In the genomic region with DNA sequence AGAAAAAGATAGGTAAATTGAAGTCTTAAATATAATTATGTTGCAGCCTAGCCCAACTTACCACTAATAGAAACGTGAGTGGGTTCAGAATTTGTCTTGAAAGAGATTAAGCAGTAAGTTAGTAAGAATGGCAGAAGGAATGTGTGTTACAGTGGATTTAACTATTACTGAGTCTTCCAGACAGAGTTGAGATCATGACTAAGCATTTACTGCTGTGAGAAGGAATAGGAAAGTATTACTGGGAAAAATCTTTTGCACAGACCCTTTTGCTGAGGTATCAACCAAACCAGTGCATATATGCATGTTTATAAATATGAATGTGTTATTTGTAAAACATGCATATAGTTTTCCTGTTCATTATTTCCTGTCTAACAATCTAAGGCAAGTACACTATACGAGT, we compare ENCODE assay signal across 26 cellular contexts.
A peak's percentile ranks its signal among the peaks of the same experiment; 100 is the strongest.
DNase-seq lines count a peak whose midpoint lies in the region; ATAC-seq, FAIRE-seq and TF ChIP-seq lines count a peak whose summit lies in the region.
"Had no signal": no experiment of that assay in that cellular context is flagged by ENCODE, and none has a peak within 500 bp of the region (broad histone marks: within the 10 kb centered on the region; RNA-seq: fewer than 3 reads in every experiment).

No MANE protein-coding gene starts in this region.

- H4K20me1 ChIP-seq in astrocyte (ENCODE audit: insufficient read depth, low read length), result no peaks in the 10 kb centered on the region

- H3K36me3 ChIP-seq in A673 (ENCODE audit: insufficient read depth, low read length, poor library complexity, severe bottlenecking) (no peaks in the 10 kb centered on the region), astrocyte (ENCODE audit: insufficient read depth, low read length) (no peaks in the 10 kb centered on the region)
- H3K36me3 ChIP-seq: cardiac muscle cell, HAP-1, lower lobe of right lung, ovary had no signal

- H3K4me3 ChIP-seq in A673 (ENCODE audit: low read depth, low read length, poor library complexity, severe bottlenecking) (no peak overlapping the region), LNCaP clone FGC (ENCODE audit: low read depth, low read length) (peak overlapping the region; percentile 1; the same call in 1 of the 2 replicates), astrocyte (ENCODE audit: insufficient read depth, low read depth, low read length) (no peak overlapping the region), fibroblast of villous mesenchyme (ENCODE audit: low read depth, low read length) (no peak overlapping the region)
- H3K4me3 ChIP-seq: cardiac muscle cell, HAP-1, lower lobe of right lung, mucosa of descending colon, ovary had no signal

- FAIRE-seq in astrocyte (lab: Jason Lieb, UNC), result no peak

- H3K4me1 Mint-ChIP-seq in astrocyte (ENCODE audit: low read depth, unreplicated experiment) (peaks cover 10% of the 10 kb centered on the region), T-helper 17 cell (no peaks in the 10 kb centered on the region)
- H3K4me1 Mint-ChIP-seq: activated CD4-positive, alpha-beta T cell treated with anti-CD3 and anti-CD28 coated beads, Interleukin-2, amount 10 ng/mL, durations not matched to agents 24 days and 14 days; stimulated activated effector memory CD8-positive, alpha-beta T cell treated with anti-CD3 and anti-CD28 coated beads, Interleukin-12 subunit alpha, Interleukin-12 subunit beta, amount 100 ng/mL, for 72 hours had no signal

- no peaks in the 10 kb centered on the region for H3K79me2 ChIP-seq in astrocyte (ENCODE audit: insufficient read depth, low read length)

- CTCF ChIA-PET in A673 (lab: Charles Lee), result no interaction called here

- H3K4me3 Mint-ChIP-seq in astrocyte (ENCODE audit: unreplicated experiment) (no peak overlapping the region), T-helper 17 cell (no peak overlapping the region)
- H3K4me3 Mint-ChIP-seq: activated CD4-positive, alpha-beta T cell treated with anti-CD3 and anti-CD28 coated beads, Interleukin-2, amount 10 ng/mL, durations not matched to agents 24 days and 14 days; activated T-cell treated with anti-CD3 and anti-CD28 coated beads, Interleukin-2, amount 50 U/mL, for 4 hours; nephron; stimulated activated effector memory CD8-positive, alpha-beta T cell treated with anti-CD3 and anti-CD28 coated beads, Interleukin-12 subunit alpha, Interleukin-12 subunit beta, amount 100 ng/mL, for 72 hours had no signal

- TF ChIP-seq CTCF in A673 (conservative IDR thresholded peaks at IDR 0.05; ENCODE audit: low read depth, low read length), result no peak
- no peak for TF ChIP-seq CTCF in LNCaP clone FGC (IDR thresholded peaks at IDR 0.05; ENCODE audit: control insufficient read depth, extremely low read depth, insufficient read depth)
- no peak for TF ChIP-seq CTCF in astrocyte (IDR thresholded peaks at IDR 0.05; ENCODE audit: insufficient read depth, low read depth, low read length)
- TF ChIP-seq CTCF in fibroblast of villous mesenchyme (IDR thresholded peaks at IDR 0.05; ENCODE audit: insufficient read depth, low read depth, low read length), result no peak

- H3K27me3 Mint-ChIP-seq in astrocyte (ENCODE audit: low read depth, unreplicated experiment), result no peaks in the 10 kb centered on the region
- peaks cover 5% of the 10 kb centered on the region for H3K27me3 Mint-ChIP-seq in T-helper 17 cell

- H3K4me1 ChIP-seq in A673 (ENCODE audit: insufficient read depth, low read length, poor library complexity, severe bottlenecking) (no peaks in the 10 kb centered on the region), astrocyte (ENCODE audit: insufficient read depth, low read length) (no peaks in the 10 kb centered on the region)
- H3K4me1 ChIP-seq: lower lobe of right lung had no signal

- H3K9me3 ChIP-seq in A673 (ENCODE audit: low read depth, low read length, poor library complexity, severe bottlenecking), result peaks cover 14% of the 10 kb centered on the region
- H3K9me3 ChIP-seq in astrocyte (ENCODE audit: insufficient read depth, low read depth, low read length), result peaks cover 2% of the 10 kb centered on the region
- H3K9me3 ChIP-seq in T-helper 17 cell (ENCODE audit: control insufficient read depth, low read length, poor library complexity, severe bottlenecking), result no peaks in the 10 kb centered on the region
- H3K9me3 ChIP-seq: HAP-1, lower lobe of right lung, mucosa of descending colon, ovary had no signal

- peaks cover 1% of the 10 kb centered on the region for H3K9me3 Mint-ChIP-seq in astrocyte (ENCODE audit: unreplicated experiment)
- H3K9me3 Mint-ChIP-seq: activated T-cell treated with anti-CD3 and anti-CD28 coated beads, Interleukin-2, amount 50 U/mL, for 4 hours had no signal

- H3K9ac ChIP-seq in astrocyte (ENCODE audit: low read length), result no peak overlapping the region

- H3K27me3 ChIP-seq in A673 (replicated peaks; ENCODE audit: insufficient read depth, low read depth, low read length, poor library complexity), result no peaks in the 10 kb centered on the region
- H3K27me3 ChIP-seq in astrocyte (ENCODE audit: insufficient read depth, low read length), result no peaks in the 10 kb centered on the region
- H3K27me3 ChIP-seq: cardiac muscle cell, ovary had no signal

- no peaks in the 10 kb centered on the region for H3K36me3 Mint-ChIP-seq in astrocyte (ENCODE audit: low read depth, unreplicated experiment)
- H3K36me3 Mint-ChIP-seq in T-helper 17 cell (ENCODE audit: low read depth), result no peaks in the 10 kb centered on the region
- H3K36me3 Mint-ChIP-seq: stimulated activated effector memory CD8-positive, alpha-beta T cell treated with anti-CD3 and anti-CD28 coated beads, Interleukin-12 subunit alpha, Interleukin-12 subunit beta, amount 100 ng/mL, for 72 hours had no signal

- DNase-seq in A673 (ENCODE audit: low spot score), result peak; percentile 13
- DNase-seq in LNCaP clone FGC (ENCODE audit: low read depth), result no peak
- peak; percentile 61 for DNase-seq in astrocyte (ENCODE audit: low read depth)
- peak; percentile 10 for DNase-seq in fibroblast of villous mesenchyme (ENCODE audit: low read depth)
- DNase-seq in germinal center (ENCODE audit: low spot score), result no peak
- no peak for DNase-seq in effector CD4-positive, alpha-beta T cell
- DNase-seq in T-helper 17 cell, result no peak
- DNase-seq: activated CD4-positive, alpha-beta T cell treated with anti-CD3 and anti-CD28 coated beads, Interleukin-2, amount 10 ng/mL, durations not matched to agents 24 days and 14 days; activated T-cell treated with anti-CD3 and anti-CD28 coated beads, Interleukin-2, amount 50 U/mL, for 4 hours; dermis blood vessel endothelial cell; lower lobe of right lung; mucosa of descending colon; MV-4-11; NCI-H1436 treated with DMSO at 0.1 percent for 48 hours; NCI-H524; ovary; retina; SHP77; stimulated activated CD4-positive, alpha-beta T cell treated with anti-CD3 and anti-CD28 coated beads, Interleukin-4, amount 100 ng/mL, for 24 hours; T-helper 9 cell; trophoblast cell had no signal

- no TSS peak for BruUV-seq in A673 (replicated peaks; lab: Mats Ljungman, UMichigan)

- POLR2A ChIA-PET in A673 (lab: Charles Lee; ENCODE audit: low non-redundant PET), result no interaction called here

- ATAC-seq in HG03442 (IDR thresholded peaks at IDR 0.05; ENCODE audit: unreplicated experiment) (no peak), T-helper 17 cell (no peak)
- ATAC-seq: activated T-cell treated with anti-CD3 and anti-CD28 coated beads, Interleukin-2, amount 50 U/mL, for 4 hours; lower lobe of right lung; mucosa of descending colon; stimulated activated effector memory CD8-positive, alpha-beta T cell treated with anti-CD3 and anti-CD28 coated beads, Interleukin-12 subunit alpha, Interleukin-12 subunit beta, amount 100 ng/mL, for 72 hours had no signal

- peak overlapping the region; percentile 80 for H3K27ac Mint-ChIP-seq in astrocyte (ENCODE audit: unreplicated experiment)
- H3K27ac Mint-ChIP-seq in T-helper 17 cell, result no peak overlapping the region
- H3K27ac Mint-ChIP-seq: activated CD4-positive, alpha-beta T cell treated with anti-CD3 and anti-CD28 coated beads, Interleukin-2, amount 10 ng/mL, durations not matched to agents 24 days and 14 days; stimulated activated effector memory CD8-positive, alpha-beta T cell treated with anti-CD3 and anti-CD28 coated beads, Interleukin-12 subunit alpha, Interleukin-12 subunit beta, amount 100 ng/mL, for 72 hours had no signal

- intact Hi-C loops in A673 (cut with micrococcal nuclease; ENCODE audit: unreplicated experiment), result no loop called here

- H3K27ac ChIP-seq in A673 (ENCODE audit: low read depth, low read length, poor library complexity, severe bottlenecking), result no peak overlapping the region
- no peak overlapping the region for H3K27ac ChIP-seq in astrocyte (ENCODE audit: low read depth, low read length)
- H3K27ac ChIP-seq: cardiac muscle cell, lower lobe of right lung, ovary had no signal

- H3K4me2 ChIP-seq in astrocyte (ENCODE audit: low read length), result no peak overlapping the region

- H2AFZ ChIP-seq in astrocyte (ENCODE audit: low read depth, low read length), result no peak overlapping the region

Comparison
In these comparisons a context has a peak if more than half of its experiments do, and no peak if none do; other contexts are left out.
1. DNase-seq: peak in A673 (single experiment), astrocyte (single experiment) and fibroblast of villous mesenchyme (single experiment); none in LNCaP clone FGC (single experiment), germinal center (single experiment), effector CD4-positive, alpha-beta T cell (single experiment) and T-helper 17 cell (0 of 3).